18 cellular contexts compared by ENCODE assay signal in the genomic region with DNA sequence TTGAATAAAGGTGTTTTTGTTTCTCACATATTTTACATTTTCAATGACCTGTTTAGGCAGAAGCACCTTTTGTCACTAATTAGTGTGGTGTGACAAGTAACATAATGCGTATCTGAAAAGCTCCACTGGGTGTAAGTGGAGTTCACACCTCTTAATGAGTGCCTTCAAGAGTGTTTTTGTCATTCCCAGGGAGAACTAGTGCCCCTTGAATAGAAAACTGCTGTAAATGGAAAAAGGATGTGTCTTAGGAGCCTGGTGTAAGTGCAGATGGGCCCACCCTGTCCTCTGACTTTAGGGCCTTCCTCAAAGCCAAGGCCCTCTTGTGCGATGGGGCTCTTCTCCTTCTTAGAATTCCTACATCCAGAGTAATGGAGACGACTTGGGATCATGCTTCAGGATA.
A peak's percentile ranks its signal among the peaks of the same experiment; 100 is the strongest.
DNase-seq lines count a peak whose midpoint lies in the region; ATAC-seq and TF ChIP-seq lines count a peak whose summit lies in the region.
"Had no signal": no experiment of that assay in that cellular context is flagged by ENCODE, and none has a peak within 500 bp of the region (broad histone marks: within the 10 kb centered on the region; RNA-seq: fewer than 3 reads in every experiment).

No MANE protein-coding gene starts in this region.

- H3K9me3 Mint-ChIP-seq in H9 (peaks cover 6 to 9% of the 10 kb centered on the region in 2 experiments; a peak in 2 of 5 replicates), WTC11 (no peaks in the 10 kb centered on the region)

- H3K23ac ChIP-seq in H9 (ENCODE audit: insufficient read length, low read depth, low read length) (no peak overlapping the region), mesendoderm (ENCODE audit: low read length) (no peak overlapping the region)

- H3K79me2 ChIP-seq in H9 (ENCODE audit: insufficient read depth, low read length) (no peaks in the 10 kb centered on the region), mesendoderm (ENCODE audit: control insufficient read depth, insufficient read depth, low read length) (no peaks in the 10 kb centered on the region)

- no CpG with 5 or more reads among the region's 3 CpGs for WGBS in H9 (ENCODE audit: extremely low coverage, insufficient read length, low lambda C conversion rate)
- no CpG with 5 or more reads among the region's 3 CpGs for WGBS in mesendoderm (ENCODE audit: extremely low coverage, insufficient coverage, low lambda C conversion rate)

- H3K4me3 ChIP-seq in mesendoderm (ENCODE audit: low read length), result no peak overlapping the region
- H3K4me3 ChIP-seq in BE2C (ENCODE audit: low read depth, low read length), result no peak overlapping the region

- H3K9ac ChIP-seq in H9 (ENCODE audit: extremely low read depth, insufficient read length, low read length) (no peak overlapping the region), mesendoderm (ENCODE audit: low read length) (no peak overlapping the region)

- H3K4me2 ChIP-seq in H9 (ENCODE audit: insufficient read depth, insufficient read length, low read length) (no peak overlapping the region), mesendoderm (ENCODE audit: low read length) (no peak overlapping the region)

- H3K18ac ChIP-seq in H9 (ENCODE audit: insufficient read length, low read depth, low read length), result no peak overlapping the region
- H3K18ac ChIP-seq in mesendoderm (ENCODE audit: low read length), result no peak overlapping the region

- H3K56ac ChIP-seq in H9 (ENCODE audit: insufficient read length, low read depth, low read length), result no peak overlapping the region
- H3K56ac ChIP-seq in mesendoderm (ENCODE audit: low read length), result no peak overlapping the region

- H2BK15ac ChIP-seq in H9 (ENCODE audit: low read depth, low read length) (no peak overlapping the region), mesendoderm (replicated peaks; ENCODE audit: low read depth) (no peak overlapping the region)

- no peak overlapping the region for H4K91ac ChIP-seq in H9 (ENCODE audit: insufficient read length, low read depth, low read length)

- H2BK120ac ChIP-seq in H9 (ENCODE audit: low read depth, low read length, poor library complexity, severe bottlenecking), result no peak overlapping the region
- no peak overlapping the region for H2BK120ac ChIP-seq in mesendoderm (ENCODE audit: low read depth, low read length)

- H2BK5ac ChIP-seq in H9 (ENCODE audit: insufficient read length, low read length) (no peak overlapping the region), mesendoderm (ENCODE audit: low read length) (no peak overlapping the region)

- H3K36me3 ChIP-seq in mesendoderm (ENCODE audit: control insufficient read depth, insufficient read depth, low read length) (no peaks in the 10 kb centered on the region), BE2C (no peaks in the 10 kb centered on the region)

- H3K4me1 ChIP-seq in H9 (ENCODE audit: insufficient read depth, low read length) (0 out of 2 replicates have a peak, but pooled peaks cover 3% of the 10 kb centered on the region), mesendoderm (ENCODE audit: control insufficient read depth, low read depth, low read length) (no peaks in the 10 kb centered on the region), BE2C (no peaks in the 10 kb centered on the region)

- POLR2A ChIA-PET in WTC11 (lab: Charles Lee), result no interaction called here

- no peak overlapping the region for H2AK5ac ChIP-seq in H9 (ENCODE audit: insufficient read length, low read length)
- H2AK5ac ChIP-seq in mesendoderm (ENCODE audit: low read length), result no peak overlapping the region

- H3K14ac ChIP-seq in H9 (ENCODE audit: insufficient read depth, low read length), result no peak overlapping the region

- H3K27me3 ChIP-seq in H9 (ENCODE audit: insufficient read depth, low read length), result no peaks in the 10 kb centered on the region
- no peaks in the 10 kb centered on the region for H3K27me3 ChIP-seq in mesendoderm (ENCODE audit: insufficient read depth, low read length, poor library complexity)
- no peaks in the 10 kb centered on the region for H3K27me3 ChIP-seq in BE2C

- DNase-seq in H9 (no peak), WTC11 (ENCODE audit: low spot score) (no peak), mesendoderm (peak; percentile 79), BE2C (no peak)
- DNase-seq: Caco-2; CD4-positive, CD25-positive, alpha-beta regulatory T cell; CD8-positive, alpha-beta memory T cell; DMS153; DMS79; GF-D8; HCEC 1CT; KBM-7 had no signal

- H4K5ac ChIP-seq in H9 (ENCODE audit: insufficient read length, low read depth, low read length), result no peak overlapping the region
- no peak overlapping the region for H4K5ac ChIP-seq in mesendoderm (ENCODE audit: low read length)

- H3K27ac ChIP-seq in H9 (ENCODE audit: insufficient read length, low read depth, low read length), result no peak overlapping the region
- H3K27ac ChIP-seq in mesendoderm (ENCODE audit: low read depth, low read length), result no peak overlapping the region
- H3K27ac ChIP-seq: HL-60 had no signal

- H3T11ph ChIP-seq in H9 (ENCODE audit: low read length), result no peak overlapping the region

- H3K4me3 Mint-ChIP-seq in H9 (no peak overlapping the region), WTC11 (no peak overlapping the region)
- H3K4me3 Mint-ChIP-seq: B cell; CD4-positive, CD25-positive, alpha-beta regulatory T cell; CD8-positive, alpha-beta memory T cell; IgD-negative memory B cell had no signal

- H2BK20ac ChIP-seq in H9 (ENCODE audit: low read depth, low read length, poor library complexity, severe bottlenecking), result no peak overlapping the region

- H3K9me3 ChIP-seq in H9 (ENCODE audit: control insufficient read depth, low read depth, low read length), result no peaks in the 10 kb centered on the region
- H3K9me3 ChIP-seq in BE2C, result no peaks in the 10 kb centered on the region

- H3K4me1 Mint-ChIP-seq in H9, result peaks cover 20 to 22% of the 10 kb centered on the region in 2 experiments
- H3K4me1 Mint-ChIP-seq in WTC11, result peaks cover 20% of the 10 kb centered on the region
- H3K4me1 Mint-ChIP-seq: B cell; CD8-positive, alpha-beta memory T cell had no signal

- H3K4ac ChIP-seq in H9 (ENCODE audit: low read depth, low read length) (no peak overlapping the region), mesendoderm (ENCODE audit: low read depth, low read length) (no peak overlapping the region)

- no peak overlapping the region for H2BK12ac ChIP-seq in H9 (ENCODE audit: insufficient read length, low read depth, low read length)

- 0 out of 2 replicates have a peak, but pooled peaks have one; percentile 26 for ATAC-seq in WTC11
- ATAC-seq in GM21717 (IDR thresholded peaks at IDR 0.05; ENCODE audit: unreplicated experiment), result no peak
- ATAC-seq in GM21529 (IDR thresholded peaks at IDR 0.05; ENCODE audit: unreplicated experiment), result no peak
- ATAC-seq: HepG2 had no signal

- H3K27ac Mint-ChIP-seq in H9 (peak overlapping the region in 2 of 3 experiments; percentile 34 to 64; a peak in 3 of 7 replicates), WTC11 (peak overlapping the region; percentile 20)
- H3K27ac Mint-ChIP-seq: B cell; CD4-positive, CD25-positive, alpha-beta regulatory T cell; CD8-positive, alpha-beta memory T cell; IgD-negative memory B cell had no signal

- no peaks in the 10 kb centered on the region for H3K79me1 ChIP-seq in H9 (ENCODE audit: insufficient read depth, low read depth, low read length, poor library complexity, severe bottlenecking)
- no peaks in the 10 kb centered on the region for H3K79me1 ChIP-seq in mesendoderm (ENCODE audit: low read length)

- H3K36me3 Mint-ChIP-seq in H9 (ENCODE audit: insufficient read depth in 1 of 3, low read depth in 3 of 3), result peaks cover 0 to 5% (median 2%) of the 10 kb centered on the region in 3 experiments; a peak in 3 of 7 replicates
- no peaks in the 10 kb centered on the region; the same call in 1 of the 2 replicates for H3K36me3 Mint-ChIP-seq in WTC11

- TF ChIP-seq CTCF in H9 (conservative IDR thresholded peaks at IDR 0.05), result no peak
- TF ChIP-seq CTCF in WTC11 (IDR thresholded peaks at IDR 0.05), result no peak
- TF ChIP-seq CTCF in BE2C (IDR thresholded peaks at IDR 0.05; ENCODE audit: low read depth, low read length), result no peak

- H4K8ac ChIP-seq in H9 (replicated peaks; ENCODE audit: insufficient read length, low read depth, low read length), result no peak overlapping the region
- no peak overlapping the region for H4K8ac ChIP-seq in mesendoderm (ENCODE audit: low read depth, low read length)

- no peaks in the 10 kb centered on the region for H4K20me1 ChIP-seq in H9 (ENCODE audit: control insufficient read depth, insufficient read depth, insufficient read length)

- no peaks in the 10 kb centered on the region for H3K23me2 ChIP-seq in H9 (ENCODE audit: insufficient read length, low read depth, low read length, poor library complexity, severe bottlenecking)

- CTCF ChIA-PET in WTC11 (lab: Charles Lee), result no interaction called here

- H2AFZ ChIP-seq in H9 (ENCODE audit: low read length), result no peak overlapping the region

- H3K27me3 Mint-ChIP-seq in H9 (ENCODE audit: low read depth) (no peaks in the 10 kb centered on the region), WTC11 (ENCODE audit: low read depth) (peaks cover 26% of the 10 kb centered on the region)
- H3K27me3 Mint-ChIP-seq: B cell; CD4-positive, CD25-positive, alpha-beta regulatory T cell; CD8-positive, alpha-beta memory T cell; IgD-negative memory B cell had no signal

TF ChIP-seq in WTC11, 78 proteins besides CTCF, POLR2A, EP300 and RAD21 (continues in another document):
- TF ChIP-seq ZSCAN18 (CRISPR knock-in tag; IDR thresholded peaks at IDR 0.05) (no peak), NFATC4 (CRISPR knock-in tag; IDR thresholded peaks at IDR 0.05) (no peak), ZNF138 (CRISPR knock-in tag; conservative IDR thresholded peaks at IDR 0.05) (no peak)
- TF ChIP-seq, protein P1, sequence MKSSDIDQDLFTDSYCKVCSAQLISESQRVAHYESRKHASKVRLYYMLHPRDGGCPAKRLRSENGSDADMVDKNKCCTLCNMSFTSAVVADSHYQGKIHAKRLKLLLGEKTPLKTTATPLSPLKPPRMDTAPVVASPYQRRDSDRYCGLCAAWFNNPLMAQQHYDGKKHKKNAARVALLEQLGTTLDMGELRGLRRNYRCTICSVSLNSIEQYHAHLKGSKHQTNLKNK (CRISPR knock-in tag; IDR thresholded peaks at IDR 0.05), result no peak
